In genomic region chr14:66509874-66510273, GRCh38 we compare ENCODE assay signal across 8 cellular contexts. TPM values are rescaled to one million over a fixed set of nuclear protein-coding genes. Genes with fewer than 3 reads are reported as not detected.
A peak's percentile ranks its signal among the peaks of the same experiment; 100 is the strongest.
DNase-seq lines count a peak whose midpoint lies in the region; ATAC-seq, FAIRE-seq and TF ChIP-seq lines count a peak whose summit lies in the region.

No MANE protein-coding gene starts in this region.

- TF ChIP-seq EP300 in gastroesophageal sphincter (IDR thresholded peaks at IDR 0.05) = no peak

- peak overlapping the region; percentile 94; the same call in 1 of the 2 replicates for H3K27ac ChIP-seq in VCaP
- peak overlapping the region in 2 of 4 donors; percentile 90 to 93 for H3K27ac ChIP-seq in gastroesophageal sphincter
- no peak overlapping the region for H3K27ac ChIP-seq in skeletal muscle tissue (ENCODE audit: low read depth, low read length)

- 43 to 90% methylated on average over 2 to 4 of the region's 4 CpGs for WGBS in gastroesophageal sphincter (ENCODE audit: low coverage in 1 of 2), 2 donors

- DNase-seq in GM18507 (ENCODE audit: extremely low spot score, insufficient read length, low read depth) = no peak
- DNase-seq in SW 1271 (lab: John Stamatoyannopoulos, UW) = no peak
- no peak for DNase-seq in posterior vena cava (ENCODE audit: low spot score)
- DNase-seq in GM13976 (ENCODE audit: low spot score) = no peak

- TF ChIP-seq POLR2A in gastroesophageal sphincter (IDR thresholded peaks at IDR 0.05) = no peak

- H3K27me3 ChIP-seq in gastroesophageal sphincter (no peaks in the 10 kb centered on the region), skeletal muscle tissue (ENCODE audit: control insufficient read depth in 3 of 3, insufficient read depth in 3 of 3, low read length in 3 of 3) (no peaks in the 10 kb centered on the region)

- ATAC-seq in gastroesophageal sphincter = no peak
- ATAC-seq in GM19328 (IDR thresholded peaks at IDR 0.05; ENCODE audit: unreplicated experiment) = no peak

- H3K4me1 ChIP-seq in gastroesophageal sphincter (peaks cover 0 to 27% (median 6%) of the 10 kb centered on the region in 3 donors), skeletal muscle tissue (ENCODE audit: control insufficient read depth in 3 of 3, insufficient read depth in 3 of 3, low read length in 3 of 3) (peaks cover 12 to 30% (median 19%) of the 10 kb centered on the region in 3 donors)

- FAIRE-seq in GM18507 (lab: Jason Lieb, UNC) = peak; percentile 47

- peak overlapping the region in 2 of 3 donors; percentile 90 to 97 for H3K9ac ChIP-seq in skeletal muscle tissue (ENCODE audit: low read depth in 1 of 3, low read length in 3 of 3)

- no peaks in the 10 kb centered on the region for H3K9me3 ChIP-seq in gastroesophageal sphincter
- H3K9me3 ChIP-seq in skeletal muscle tissue (ENCODE audit: control insufficient read depth in 3 of 3, low read length in 3 of 3) = no peaks in the 10 kb centered on the region

- intact Hi-C loops in posterior vena cava (cut with DNase I) = no loop called here

- in situ Hi-C loops in GM13976 (cut with MboI; ENCODE audit: low sequenced_read_pairs, unreplicated experiment) = no loop called here

- TF ChIP-seq CTCF in VCaP (conservative IDR thresholded peaks at IDR 0.05) (no peak), gastroesophageal sphincter (IDR thresholded peaks at IDR 0.05) (no peak), GM13976 (IDR thresholded peaks at IDR 0.05; ENCODE audit: borderline replicate concordance, control extremely low read depth, extremely low read depth, insufficient read depth, missing control alignments) (no peak)

- H3K36me3 ChIP-seq in gastroesophageal sphincter = no peaks in the 10 kb centered on the region
- H3K36me3 ChIP-seq in skeletal muscle tissue (ENCODE audit: control insufficient read depth in 3 of 3, insufficient read depth in 3 of 3, low read length in 3 of 3) = no peaks in the 10 kb centered on the region

- H3K4me3 ChIP-seq in gastroesophageal sphincter = peak overlapping the region; percentile 60 to 93
- peak overlapping the region in 2 of 3 donors; percentile 97 for H3K4me3 ChIP-seq in skeletal muscle tissue (ENCODE audit: low read length in 3 of 3)

RNA-seq across cellular contexts. Expression of gene GPHN, which starts 1.9 kb away (rescaled TPM):
- 10 to 100 TPM; 13.1 to 16.5 (median 14.7) TPM for total RNA-seq in gastroesophageal sphincter
- total RNA-seq in skeletal muscle tissue = 9.4 TPM
- 10 to 100 TPM; 21.3 to 24.9 TPM for total RNA-seq in posterior vena cava

RNA-seq across cellular contexts. Expression of gene CCDC196, which starts 23.7 kb away (rescaled TPM):
- total RNA-seq in gastroesophageal sphincter (not detected), skeletal muscle tissue (not detected), posterior vena cava (not detected)
